In genomic region chr16:31513126-31513525, GRCh38 we compare ENCODE assay signal across 1 cellular context.
TF ChIP-seq lines count a peak whose summit lies in the region.

No MANE protein-coding gene starts in this region.

TF ChIP-seq in GM23338, 12 proteins besides CTCF, POLR2A, EP300 and RAD21 (continued from another document):
- TF ChIP-seq STAT1 (IDR thresholded peaks at IDR 0.05; ENCODE audit: unreplicated experiment) (no peak), ZNF462 (CRISPR knock-in tag; IDR thresholded peaks at IDR 0.05) (no peak)
